In the genomic region with DNA sequence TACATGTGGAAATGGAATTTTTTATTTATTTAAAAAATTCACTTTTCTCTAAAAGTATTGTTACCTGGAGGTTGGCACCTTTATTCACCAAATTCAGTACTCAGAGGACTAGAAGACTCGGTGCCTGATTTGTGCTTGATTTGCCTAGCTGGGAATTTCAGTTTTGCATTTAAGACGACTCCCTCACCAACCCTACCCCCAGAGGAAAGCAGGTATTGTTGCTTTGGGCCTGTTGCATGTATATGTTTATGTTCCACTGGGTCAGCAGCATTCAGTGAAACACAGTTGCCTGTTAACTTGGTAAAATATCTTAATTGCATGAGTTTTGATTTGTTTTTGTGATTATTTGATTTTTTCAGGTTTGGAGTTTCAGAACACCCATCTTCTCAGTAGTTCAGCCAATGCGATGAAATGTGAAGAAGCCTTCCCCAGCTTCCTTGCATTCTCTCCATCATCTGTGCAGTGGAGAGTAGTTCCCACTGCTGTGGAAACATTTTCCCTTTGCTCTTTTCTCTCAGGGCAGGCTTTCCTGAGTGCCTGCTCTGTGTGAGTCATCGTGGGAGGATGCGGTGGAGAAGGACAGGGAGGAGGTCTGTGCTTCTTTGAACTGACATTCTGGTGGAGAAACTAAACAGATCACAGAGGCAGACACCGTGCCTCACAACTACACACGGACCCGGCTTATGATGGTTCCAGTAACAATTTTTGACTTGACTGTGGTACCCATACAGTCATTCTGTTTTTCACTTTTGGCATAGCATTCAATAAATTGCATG, we compare ENCODE assay signal across 9 cellular contexts. TPM values are rescaled to one million over a fixed set of nuclear protein-coding genes. Genes with fewer than 3 reads are reported as not detected.
DNase-seq lines count a peak whose midpoint lies in the region; ATAC-seq and TF ChIP-seq lines count a peak whose summit lies in the region.
"Had no signal": no experiment of that assay in that cellular context is flagged by ENCODE, and none has a peak within 500 bp of the region (broad histone marks: within the 10 kb centered on the region; RNA-seq: fewer than 3 reads in every experiment).

No MANE protein-coding gene starts in this region.

- H3K4me3 ChIP-seq in uterus: no peak overlapping the region
- H3K4me3 ChIP-seq: cardiac muscle cell had no signal

- DNase-seq in natural killer cell treated with Interleukin-12 subunit alpha and Interleukin-12 subunit beta and Interleukin-15 and Interleukin-18, amount 100 ng/mL, for 72 hours (ENCODE audit: low spot score): no peak
- no peak for DNase-seq in natural killer cell
- DNase-seq in activated T-helper 2 cell treated with anti-CD3 and anti-CD28 coated beads, Interferon-gamma antibody, Interleukin-2, Interleukin-4, amounts not matched to agents 10 μg/mL and 5 μg/mL and 100 μg/mL, durations not matched to agents 14 hours and 24 hours and 36 hours (ENCODE audit: low spot score): peak; percentile 34
- DNase-seq in glomerular visceral epithelial cell (ENCODE audit: extremely low spot score): peak; percentile 38
- DNase-seq in uterus: peak; percentile 62 to 77
- no peak for DNase-seq in GM20000 (ENCODE audit: low spot score)
- no peak for DNase-seq in GM19240 (ENCODE audit: insufficient read length, low spot score)
- DNase-seq in NCI-H748 treated with DMSO at 0.1 percent for 48 hours (lab: John Stamatoyannopoulos, UW): no peak

- no peaks in the 10 kb centered on the region for H3K4me1 ChIP-seq in uterus

- H3K27me3 Mint-ChIP-seq in natural killer cell treated with Interleukin-12 subunit alpha and Interleukin-12 subunit beta and Interleukin-15 and Interleukin-18, amount 100 ng/mL, for 72 hours: peaks cover 3 to 7% of the 10 kb centered on the region in 2 donors
- peaks cover under 1 to 4% of the 10 kb centered on the region in 2 donors for H3K27me3 Mint-ChIP-seq in natural killer cell (ENCODE audit: low read depth in 2 of 2)
- no peaks in the 10 kb centered on the region for H3K27me3 Mint-ChIP-seq in activated T-helper 2 cell treated with anti-CD3 and anti-CD28 coated beads, Interferon-gamma antibody, Interleukin-2, Interleukin-4, amounts not matched to agents 10 μg/mL and 5 μg/mL and 100 μg/mL, durations not matched to agents 14 hours and 24 hours and 36 hours (ENCODE audit: low read depth)

- no peak for TF ChIP-seq CTCF in natural killer cell (IDR thresholded peaks at IDR 0.05)
- TF ChIP-seq CTCF in uterus (IDR thresholded peaks at IDR 0.05): no peak
- no peak for TF ChIP-seq CTCF in GM20000 (IDR thresholded peaks at IDR 0.05; ENCODE audit: extremely low read depth, missing control alignments)

- H3K27me3 ChIP-seq in uterus: no peaks in the 10 kb centered on the region

- peak overlapping the region; percentile 47 to 67 for H3K27ac ChIP-seq in uterus
- H3K27ac ChIP-seq: cardiac muscle cell had no signal

- intact Hi-C loops in natural killer cell (cut with micrococcal nuclease) (no loop called here), uterus (cut with DNase I; ENCODE audit: low total_unique reads) (no loop called here)
- intact Hi-C loops in activated T-helper 2 cell treated with anti-CD3 and anti-CD28 coated beads, Interferon-gamma antibody, Interleukin-2, Interleukin-4, amounts not matched to agents 10 μg/mL and 5 μg/mL and 100 μg/mL, durations not matched to agents 14 hours and 24 hours and 36 hours (cut with micrococcal nuclease): no loop called here

- peaks cover 7% of the 10 kb centered on the region for H3K9me3 Mint-ChIP-seq in natural killer cell treated with Interleukin-12 subunit alpha and Interleukin-12 subunit beta and Interleukin-15 and Interleukin-18, amount 100 ng/mL, for 72 hours
- no peaks in the 10 kb centered on the region for H3K9me3 Mint-ChIP-seq in natural killer cell
- H3K9me3 Mint-ChIP-seq in activated T-helper 2 cell treated with anti-CD3 and anti-CD28 coated beads, Interferon-gamma antibody, Interleukin-2, Interleukin-4, amounts not matched to agents 10 μg/mL and 5 μg/mL and 100 μg/mL, durations not matched to agents 14 hours and 24 hours and 36 hours: no peaks in the 10 kb centered on the region

- H3K27ac Mint-ChIP-seq in natural killer cell treated with Interleukin-12 subunit alpha and Interleukin-12 subunit beta and Interleukin-15 and Interleukin-18, amount 100 ng/mL, for 72 hours: peak overlapping the region; percentile 65 to 98
- H3K27ac Mint-ChIP-seq in natural killer cell: peak overlapping the region in 1 of 2 donors; percentile 78
- peak overlapping the region; percentile 81 for H3K27ac Mint-ChIP-seq in activated T-helper 2 cell treated with anti-CD3 and anti-CD28 coated beads, Interferon-gamma antibody, Interleukin-2, Interleukin-4, amounts not matched to agents 10 μg/mL and 5 μg/mL and 100 μg/mL, durations not matched to agents 14 hours and 24 hours and 36 hours

- no peaks in the 10 kb centered on the region for H3K36me3 ChIP-seq in uterus
- H3K36me3 ChIP-seq: cardiac muscle cell had no signal

- H3K9me3 ChIP-seq in uterus: no peaks in the 10 kb centered on the region

- TF ChIP-seq POLR2A in uterus (IDR thresholded peaks at IDR 0.05): no peak

- H3K36me3 Mint-ChIP-seq in natural killer cell treated with Interleukin-12 subunit alpha and Interleukin-12 subunit beta and Interleukin-15 and Interleukin-18, amount 100 ng/mL, for 72 hours: no peaks in the 10 kb centered on the region
- H3K36me3 Mint-ChIP-seq in natural killer cell: no peaks in the 10 kb centered on the region
- H3K36me3 Mint-ChIP-seq in activated T-helper 2 cell treated with anti-CD3 and anti-CD28 coated beads, Interferon-gamma antibody, Interleukin-2, Interleukin-4, amounts not matched to agents 10 μg/mL and 5 μg/mL and 100 μg/mL, durations not matched to agents 14 hours and 24 hours and 36 hours (ENCODE audit: low read depth): peaks cover 37% of the 10 kb centered on the region

- peaks cover 61 to 85% of the 10 kb centered on the region in 2 donors for H3K4me1 Mint-ChIP-seq in natural killer cell treated with Interleukin-12 subunit alpha and Interleukin-12 subunit beta and Interleukin-15 and Interleukin-18, amount 100 ng/mL, for 72 hours (ENCODE audit: low read depth in 2 of 2)
- H3K4me1 Mint-ChIP-seq in natural killer cell: peaks cover 65 to 77% of the 10 kb centered on the region in 2 donors
- peaks cover 94% of the 10 kb centered on the region for H3K4me1 Mint-ChIP-seq in activated T-helper 2 cell treated with anti-CD3 and anti-CD28 coated beads, Interferon-gamma antibody, Interleukin-2, Interleukin-4, amounts not matched to agents 10 μg/mL and 5 μg/mL and 100 μg/mL, durations not matched to agents 14 hours and 24 hours and 36 hours (ENCODE audit: low read depth)

- no peak for ATAC-seq in natural killer cell treated with Interleukin-12 subunit alpha and Interleukin-12 subunit beta and Interleukin-15 and Interleukin-18, amount 100 ng/mL, for 72 hours
- no peak for ATAC-seq in natural killer cell

- peak overlapping the region; percentile 70 for H3K4me3 Mint-ChIP-seq in natural killer cell treated with Interleukin-12 subunit alpha and Interleukin-12 subunit beta and Interleukin-15 and Interleukin-18, amount 100 ng/mL, for 72 hours
- no peak overlapping the region for H3K4me3 Mint-ChIP-seq in natural killer cell
- H3K4me3 Mint-ChIP-seq in activated T-helper 2 cell treated with anti-CD3 and anti-CD28 coated beads, Interferon-gamma antibody, Interleukin-2, Interleukin-4, amounts not matched to agents 10 μg/mL and 5 μg/mL and 100 μg/mL, durations not matched to agents 14 hours and 24 hours and 36 hours (ENCODE audit: low read depth): peak overlapping the region; percentile 37

RNA-seq across cellular contexts. Expression of gene ADARB1, which starts 6.4 kb away (rescaled TPM):
- 10 to 100 TPM; 28.7 to 38.5 TPM for total RNA-seq in natural killer cell treated with Interleukin-12 subunit alpha and Interleukin-12 subunit beta and Interleukin-15 and Interleukin-18, amount 100 ng/mL, for 72 hours
- total RNA-seq in natural killer cell (10 to 100 TPM; 20.7 to 28.0 (median 26.6) TPM), uterus (10 to 100 TPM; 21.8 to 69.6 (median 43.3) TPM)
- 25.8 and 29.5 TPM in 2 replicates for total RNA-seq in activated T-helper 2 cell treated with anti-CD3 and anti-CD28 coated beads, Interferon-gamma antibody, Interleukin-2, Interleukin-4, amounts not matched to agents 10 μg/mL and 5 μg/mL and 100 μg/mL, durations not matched to agents 14 hours and 24 hours and 36 hours

Comparison
In these comparisons a context has a peak if more than half of its experiments do, and no peak if none do; other contexts are left out.
1. DNase-seq: peak in activated T-helper 2 cell treated with anti-CD3 and anti-CD28 coated beads, Interferon-gamma antibody, Interleukin-2, Interleukin-4, amounts not matched to agents 10 μg/mL and 5 μg/mL and 100 μg/mL, durations not matched to agents 14 hours and 24 hours and 36 hours (single experiment), glomerular visceral epithelial cell (single experiment) and uterus (2 of 2); none in natural killer cell treated with Interleukin-12 subunit alpha and Interleukin-12 subunit beta and Interleukin-15 and Interleukin-18, amount 100 ng/mL, for 72 hours (single experiment), natural killer cell (single experiment), GM20000 (single experiment), GM19240 (single experiment) and NCI-H748 treated with DMSO at 0.1 percent for 48 hours (single experiment).